11 cellular contexts compared by ENCODE assay signal in genomic region chr1:29975036-29975694, GRCh38.
A peak's percentile ranks its signal among the peaks of the same experiment; 100 is the strongest.
DNase-seq lines count a peak whose midpoint lies in the region; ATAC-seq, FAIRE-seq and TF ChIP-seq lines count a peak whose summit lies in the region.
"Had no signal": no experiment of that assay in that cellular context is flagged by ENCODE, and none has a peak within 500 bp of the region (broad histone marks: within the 10 kb centered on the region; RNA-seq: fewer than 3 reads in every experiment).

No MANE protein-coding gene starts in this region.

- intact Hi-C loops in upper lobe of right lung (cut with DNase I): no loop called here
- intact Hi-C loops in transverse colon (cut with DNase I; ENCODE audit: low total_unique reads): no loop called here

- DNase-seq in Caki2 (ENCODE audit: low read depth) (peak; percentile 46), HTR-8/SVneo (ENCODE audit: insufficient read length, low spot score) (peak; percentile 13), astrocyte of the cerebellum (ENCODE audit: low read depth) (peak; percentile 37), kidney glomerular epithelial cell (lab: John Stamatoyannopoulos, UW) (peak; percentile 42), ecto neural progenitor cell (ENCODE audit: low spot score) (no peak), upper lobe of right lung (no peak), substantia nigra (lab: John Stamatoyannopoulos, UW) (no peak), transverse colon (no peak)
- DNase-seq: NCI-H774; stimulated activated CD4-positive, alpha-beta T cell treated with anti-CD3 and anti-CD28 coated beads, Interleukin-12 subunit alpha, Interleukin-12 subunit beta, amount 100 ng/mL, for 4 hours had no signal

- H3K4me3 ChIP-seq in astrocyte of the cerebellum (ENCODE audit: low read depth, low read length) (no peak overlapping the region), upper lobe of right lung (no peak overlapping the region), transverse colon (no peak overlapping the region)

- H3K9me3 ChIP-seq in upper lobe of right lung: no peaks in the 10 kb centered on the region
- H3K9me3 ChIP-seq in transverse colon: no peaks in the 10 kb centered on the region

- no peak for ATAC-seq in upper lobe of right lung

- no peak for TF ChIP-seq EP300 in transverse colon (IDR thresholded peaks at IDR 0.05; ENCODE audit: low read depth)

- TF ChIP-seq CTCF in astrocyte of the cerebellum (IDR thresholded peaks at IDR 0.05; ENCODE audit: low read depth, low read length, missing control alignments) (no peak), upper lobe of right lung (IDR thresholded peaks at IDR 0.05) (no peak), transverse colon (IDR thresholded peaks at IDR 0.05) (no peak)

- TF ChIP-seq POLR2A in transverse colon (IDR thresholded peaks at IDR 0.05): no peak

- in situ Hi-C loops in Caki2 (cut with HindIII; ENCODE audit: low pct_unique_long_range_greater_than_20kb, low sequenced_read_pairs): no loop called here
- in situ Hi-C loops in astrocyte of the cerebellum (cut with HindIII; ENCODE audit: low sequenced_read_pairs): no loop called here
- in situ Hi-C loops in transverse colon (cut with MboI; ENCODE audit: low pct_ligation_motif_present in 1 of 4, low pct_unique_long_range_greater_than_20kb in 1 of 4, low sequenced_read_pairs in 3 of 4): no loop called here

- 44 to 50% methylated on average over 4 to 7 of the region's 7 CpGs for WGBS in transverse colon (ENCODE audit: low coverage in 1 of 2), 2 donors

- H3K27ac ChIP-seq in upper lobe of right lung (no peak overlapping the region), substantia nigra (ENCODE audit: low read depth, low read length, poor library complexity, severe bottlenecking) (no peak overlapping the region), transverse colon (no peak overlapping the region)

- H3K4me1 ChIP-seq in upper lobe of right lung (no peaks in the 10 kb centered on the region), transverse colon (no peaks in the 10 kb centered on the region)

- H3K27me3 ChIP-seq in upper lobe of right lung: no peaks in the 10 kb centered on the region
- peaks cover 7% of the 10 kb centered on the region for H3K27me3 ChIP-seq in transverse colon

- FAIRE-seq in HTR-8/SVneo (lab: Jason Lieb, UNC): no peak
- FAIRE-seq: G401.6 had no signal

- H3K36me3 ChIP-seq in upper lobe of right lung (no peaks in the 10 kb centered on the region), transverse colon (no peaks in the 10 kb centered on the region)

Comparison
In these comparisons a context has a peak if more than half of its experiments do, and no peak if none do; other contexts are left out.
1. DNase-seq: peak in Caki2 (single experiment), HTR-8/SVneo (single experiment), astrocyte of the cerebellum (single experiment) and kidney glomerular epithelial cell (single experiment); none in ecto neural progenitor cell (single experiment), upper lobe of right lung (single experiment), substantia nigra (0 of 49) and transverse colon (single experiment).